25 cellular contexts compared by ENCODE assay signal in genomic region chr6:160765412-160765811, GRCh38.
DNase-seq lines count a peak whose midpoint lies in the region; ATAC-seq, FAIRE-seq and TF ChIP-seq lines count a peak whose summit lies in the region.
"Had no signal": no experiment of that assay in that cellular context is flagged by ENCODE, and none has a peak within 500 bp of the region (broad histone marks: within the 10 kb centered on the region; RNA-seq: fewer than 3 reads in every experiment).

No MANE protein-coding gene starts in this region.

- no peak overlapping the region for H3K27ac Mint-ChIP-seq in WTC11
- no peak overlapping the region for H3K27ac Mint-ChIP-seq in activated T-cell treated with anti-CD3 and anti-CD28 coated beads, Interleukin-2, amount 50 U/mL, for 24 hours

- H2BK5ac ChIP-seq in mesendoderm (ENCODE audit: low read length), result no peak overlapping the region

- H3K4me1 ChIP-seq in HepG2 (ENCODE audit: insufficient read depth, low read length), result no peaks in the 10 kb centered on the region
- H3K4me1 ChIP-seq in right lobe of liver, result peaks cover 0 to 10% (median 0%) of the 10 kb centered on the region in 4 donors
- H3K4me1 ChIP-seq in mesendoderm (ENCODE audit: control insufficient read depth, low read depth, low read length), result peaks cover 3% of the 10 kb centered on the region

- TF ChIP-seq POLR2A in HepG2 (IDR thresholded peaks at IDR 0.05; ENCODE audit: insufficient read depth in 1 of 2, low read depth in 2 of 2, low read length in 2 of 2), result no peak
- no peak for TF ChIP-seq POLR2A in right lobe of liver (IDR thresholded peaks at IDR 0.05)

- intact Hi-C loops in HepG2 (cut with micrococcal nuclease; ENCODE audit: unreplicated experiment) (loop anchor here (5.0 kb wide), 1 partner anchor 248 kb away; no protein-coding TSS in a partner anchor), right lobe of liver (cut with DNase I) (no loop called here)

- H3K4me3 Mint-ChIP-seq in WTC11, result no peak overlapping the region
- H3K4me3 Mint-ChIP-seq in activated T-cell treated with anti-CD3 and anti-CD28 coated beads, Interleukin-2, amount 50 U/mL, for 24 hours, result no peak overlapping the region

- no peaks in the 10 kb centered on the region for H4K20me1 ChIP-seq in HepG2 (ENCODE audit: insufficient read depth, low read length)

- CTCF ChIA-PET in HepG2 (lab: Yijun Ruan, JAX; ENCODE audit: low intra/inter-chr PET ratio, low total read pairs), result no interaction called here
- CTCF ChIA-PET in WTC11 (lab: Charles Lee), result interaction anchor here (0.6 to 3.7 kb wide), 4 partner anchors 10 to 168 kb away, joined by 3 to 34 read pairs (median 4); no protein-coding TSS in a partner anchor

- no peak for FAIRE-seq in HepG2 (lab: Jason Lieb, UNC)

- WGBS in HepG2 (ENCODE audit: low lambda C conversion rate), result 47% methylated on average over 8 of the region's 8 CpGs
- WGBS in right lobe of liver (ENCODE audit: insufficient coverage, low coverage, low lambda C conversion rate, missing lambda C conversion rate), result 72% methylated on average over 7 of the region's 8 CpGs
- WGBS in mesendoderm (ENCODE audit: extremely low coverage, insufficient coverage, low lambda C conversion rate), result no CpG with 5 or more reads among the region's 8 CpGs

- H2BK120ac ChIP-seq in mesendoderm (ENCODE audit: low read depth, low read length), result no peak overlapping the region

- TF ChIP-seq CTCF in HepG2 (CRISPR knock-in tag; IDR thresholded peaks at IDR 0.05) (0 out of 2 replicates have a peak, but pooled peaks have one; percentile 6), right lobe of liver (IDR thresholded peaks at IDR 0.05) (no peak), WTC11 (IDR thresholded peaks at IDR 0.05) (no peak)

- no peak for TF ChIP-seq RAD21 in HepG2 (CRISPR knock-in tag; IDR thresholded peaks at IDR 0.05)

- no peaks in the 10 kb centered on the region for H3K79me1 ChIP-seq in mesendoderm (ENCODE audit: low read length)

- H4K8ac ChIP-seq in mesendoderm (ENCODE audit: low read depth, low read length), result no peak overlapping the region

- H3K4me2 ChIP-seq in HepG2 (ENCODE audit: low read depth, low read length), result no peak overlapping the region
- H3K4me2 ChIP-seq in mesendoderm (ENCODE audit: low read length), result no peak overlapping the region
- H3K4me2 ChIP-seq: PC-9 had no signal

- peaks cover 8% of the 10 kb centered on the region for H3K4me1 Mint-ChIP-seq in WTC11
- H3K4me1 Mint-ChIP-seq in activated T-cell treated with anti-CD3 and anti-CD28 coated beads, Interleukin-2, amount 50 U/mL, for 24 hours (ENCODE audit: low read depth), result peaks cover 7% of the 10 kb centered on the region

- in situ Hi-C loops in HepG2 (cut with HindIII; ENCODE audit: extremely low pct_ligation_motif_present, low pct_unique_long_range_greater_than_20kb), result no loop called here

- H3K18ac ChIP-seq in mesendoderm (ENCODE audit: low read length), result no peak overlapping the region

- POLR2A ChIA-PET in HepG2 (lab: Yijun Ruan, JAX) (no interaction called here), WTC11 (lab: Charles Lee) (no interaction called here)

- no TSS peak for BruUV-seq in HepG2 (replicated peaks; lab: Mats Ljungman, UMichigan)

- H3K9me3 ChIP-seq in HepG2 (ENCODE audit: low read length) (0 out of 2 replicates have a peak, but pooled peaks cover 5% of the 10 kb centered on the region), right lobe of liver (peaks cover 0 to 5% (median 0%) of the 10 kb centered on the region in 4 donors)

- no peak overlapping the region for H3K4ac ChIP-seq in mesendoderm (ENCODE audit: low read depth, low read length)

- no peak overlapping the region for H2AK5ac ChIP-seq in mesendoderm (ENCODE audit: low read length)

- H3K36me3 Mint-ChIP-seq in WTC11, result peaks cover 9% of the 10 kb centered on the region; the same call in 1 of the 2 replicates
- no peaks in the 10 kb centered on the region for H3K36me3 Mint-ChIP-seq in activated T-cell treated with anti-CD3 and anti-CD28 coated beads, Interleukin-2, amount 50 U/mL, for 24 hours (ENCODE audit: low read depth)

- H3K9ac ChIP-seq in HepG2 (ENCODE audit: insufficient read depth, low read depth, low read length) (no peak overlapping the region), mesendoderm (ENCODE audit: low read length) (no peak overlapping the region)

- ATAC-seq in HepG2, result peak; percentile 23; the same call in 1 of the 3 replicates
- ATAC-seq in right lobe of liver, result no peak
- peak; percentile 48 for ATAC-seq in WTC11
- ATAC-seq in HG03378 (IDR thresholded peaks at IDR 0.05; ENCODE audit: unreplicated experiment), result no peak

- H3K4me3 ChIP-seq in HepG2 (replicated peaks in 1 of 3; ENCODE audit: insufficient read depth in 1 of 3, low read depth in 2 of 3, low read length in 3 of 3) (no peak overlapping the region), right lobe of liver (no peak overlapping the region), mesendoderm (ENCODE audit: low read length) (no peak overlapping the region)
- H3K4me3 ChIP-seq: PC-9 had no signal

- H3K56ac ChIP-seq in mesendoderm (ENCODE audit: low read length), result no peak overlapping the region

- H2AFZ ChIP-seq in HepG2 (ENCODE audit: low read length), result no peak overlapping the region
- H2AFZ ChIP-seq: PC-9 had no signal

- DNase-seq in HepG2 (ENCODE audit: low spot score) (no peak), right lobe of liver (no peak), WTC11 (ENCODE audit: low spot score) (peak; percentile 15), mesendoderm (peak; percentile 92), H4 (ENCODE audit: low spot score) (no peak), SIG-M5 treated with dmso at 0.1 percent for 504 hours (lab: John Stamatoyannopoulos, UW; ENCODE audit: unreplicated experiment) (no peak)
- DNase-seq in activated T-cell treated with anti-CD3 and anti-CD28 coated beads, Interleukin-2, amount 50 U/mL, for 24 hours, result no peak
- DNase-seq: 8988T, ACHN, Calu3, DND-41, GOT3, Karpas-422, MV-4-11, NCI-H1105, NCI-H146, NCI-H2029, NCI-H446, NCI-H524 treated with DMSO at 0.1 percent for 48 hours, NCI-H774, PC-9, Right ventricle myocardium superior, RPMI8226, T-helper 1 cell had no signal

- H2BK15ac ChIP-seq in mesendoderm (replicated peaks; ENCODE audit: low read depth), result no peak overlapping the region

- no peaks in the 10 kb centered on the region for H3K36me3 ChIP-seq in HepG2 (replicated peaks in 1 of 2; ENCODE audit: control insufficient read depth in 1 of 2, insufficient read depth in 2 of 2, low read length in 2 of 2)
- H3K36me3 ChIP-seq in right lobe of liver, result no peaks in the 10 kb centered on the region
- no peaks in the 10 kb centered on the region for H3K36me3 ChIP-seq in mesendoderm (ENCODE audit: control insufficient read depth, insufficient read depth, low read length)

- H3K23ac ChIP-seq in mesendoderm (ENCODE audit: low read length), result no peak overlapping the region

- no peak overlapping the region for H3K27ac ChIP-seq in HepG2 (ENCODE audit: extremely low read length, insufficient read depth, low read length)
- no peak overlapping the region for H3K27ac ChIP-seq in right lobe of liver
- no peak overlapping the region for H3K27ac ChIP-seq in mesendoderm (ENCODE audit: low read depth, low read length)
- H3K27ac ChIP-seq: PC-9 had no signal

- H4K5ac ChIP-seq in mesendoderm (ENCODE audit: low read length), result no peak overlapping the region

- H3K79me2 ChIP-seq in HepG2 (ENCODE audit: insufficient read depth, low read length) (no peaks in the 10 kb centered on the region), mesendoderm (ENCODE audit: control insufficient read depth, insufficient read depth, low read length) (no peaks in the 10 kb centered on the region)

- TF ChIP-seq EP300 in HepG2 (IDR thresholded peaks at IDR 0.05; ENCODE audit: low read depth in 2 of 2, low read length in 2 of 2) (no peak), HepG2 (CRISPR knock-in tag; IDR thresholded peaks at IDR 0.05; ENCODE audit: borderline replicate concordance) (no peak)

- peaks cover 3 to 14% of the 10 kb centered on the region in 2 experiments; a peak in 3 of 5 replicates for H3K27me3 ChIP-seq in HepG2 (ENCODE audit: control insufficient read depth in 1 of 2, insufficient read depth in 2 of 2, low read length in 2 of 2)
- H3K27me3 ChIP-seq in right lobe of liver, result no peaks in the 10 kb centered on the region
- no peaks in the 10 kb centered on the region for H3K27me3 ChIP-seq in mesendoderm (ENCODE audit: insufficient read depth, low read length, poor library complexity)

- H3K27me3 Mint-ChIP-seq in WTC11 (ENCODE audit: low read depth), result peaks cover 21% of the 10 kb centered on the region
- H3K27me3 Mint-ChIP-seq in activated T-cell treated with anti-CD3 and anti-CD28 coated beads, Interleukin-2, amount 50 U/mL, for 24 hours, result peaks cover 40% of the 10 kb centered on the region

- H3K9me3 Mint-ChIP-seq in WTC11, result peaks cover 18% of the 10 kb centered on the region
- H3K9me3 Mint-ChIP-seq in activated T-cell treated with anti-CD3 and anti-CD28 coated beads, Interleukin-2, amount 50 U/mL, for 24 hours, result peaks cover 10% of the 10 kb centered on the region

TF ChIP-seq in HepG2, 621 proteins besides CTCF, POLR2A, EP300 and RAD21:
- TF ChIP-seq CHCHD3 (CRISPR knock-in tag; IDR thresholded peaks at IDR 0.05) (no peak), NFIC (IDR thresholded peaks at IDR 0.05; ENCODE audit: low read length) (no peak)

TF ChIP-seq in WTC11, 78 proteins besides CTCF, POLR2A, EP300 and RAD21 (continues in another document):
- no peak for TF ChIP-seq E2F5 (CRISPR knock-in tag; IDR thresholded peaks at IDR 0.05)
- no peak for TF ChIP-seq PREB (CRISPR knock-in tag; IDR thresholded peaks at IDR 0.05; ENCODE audit: borderline replicate concordance)
- TF ChIP-seq ZNF232 (CRISPR knock-in tag; IDR thresholded peaks at IDR 0.05), result no peak
- no peak for TF ChIP-seq JAZF1 (CRISPR knock-in tag; IDR thresholded peaks at IDR 0.05)

Comparison
In these comparisons a context has a peak if more than half of its experiments do, and no peak if none do; other contexts are left out.
1. ATAC-seq: peak in HepG2 (single experiment) and WTC11 (single experiment); none in right lobe of liver (0 of 4) and HG03378 (single experiment).
2. DNase-seq: peak in WTC11 (single experiment) and mesendoderm (single experiment); none in HepG2 (single experiment), right lobe of liver (0 of 3), H4 (single experiment), activated T-cell treated with anti-CD3 and anti-CD28 coated beads, Interleukin-2, amount 50 U/mL, for 24 hours (single experiment) and SIG-M5 treated with dmso at 0.1 percent for 504 hours (single experiment).
3. Of the 50 proteins assayed by ChIP-seq in both HepG2 and WTC11: peak only in HepG2: CTCF; only in WTC11: none; in both: none; in neither: 49.